ENCODE assay signal across 19 cellular contexts in genomic region chr11:122342089-122342749, GRCh38.
A peak's percentile ranks its signal among the peaks of the same experiment; 100 is the strongest.
DNase-seq lines count a peak whose midpoint lies in the region; TF ChIP-seq lines count a peak whose summit lies in the region.
"Had no signal": no experiment of that assay in that cellular context is flagged by ENCODE, and none has a peak within 500 bp of the region (broad histone marks: within the 10 kb centered on the region; RNA-seq: fewer than 3 reads in every experiment).

No MANE protein-coding gene starts in this region.

- DNase-seq in CD1c-positive myeloid dendritic cell (ENCODE audit: extremely low spot score) (peak; percentile 10), M059J (ENCODE audit: low read depth) (peak; percentile 60), RWPE1 (ENCODE audit: low spot score) (peak; percentile 43), fibroblast of mammary gland (ENCODE audit: low read depth) (peak; percentile 46), mesothelial cell of epicardium (ENCODE audit: low spot score in 2 of 2, unreplicated experiment in 2 of 2) (no peak), AG08395 (ENCODE audit: low spot score) (no peak), HuH-7.5 (ENCODE audit: low spot score) (no peak)
- DNase-seq in stimulated activated CD4-positive, alpha-beta T cell treated with anti-CD3 and anti-CD28 coated beads, Interleukin-2, amount 100 ng/mL, for 48 hours = no peak
- DNase-seq: activated CD4-positive, CD25-positive, alpha-beta regulatory T cell treated with anti-CD3 and anti-CD28 coated beads, Interleukin-2, amount 50 U/mL, for 72 hours; activated gamma-delta T cell treated with Interleukin-2 at 50 U/mL for 16 hours; CD4-positive, alpha-beta memory T cell; H7; hypothalamus; left cardiac atrium; NCI-H1417 treated with DMSO at 0.1 percent for 48 hours; NCI-H345; pancreas; stimulated activated naive CD4-positive, alpha-beta T cell had no signal

- CTCF ChIA-PET in RWPE1 (lab: Yijun Ruan, JAX) = interaction anchor here (0.7 kb wide), 1 partner anchor 163 kb away, joined by 3 read pairs; no protein-coding TSS in a partner anchor

- no peak overlapping the region for H3K4me3 ChIP-seq in fibroblast of mammary gland (ENCODE audit: control insufficient read depth, low read depth, low read length)
- H3K4me3 ChIP-seq: pancreas had no signal

- peaks cover 77% of the 10 kb centered on the region for H3K4me1 Mint-ChIP-seq in mesothelial cell of epicardium
- H3K4me1 Mint-ChIP-seq: CD4-positive, alpha-beta memory T cell; IgD-negative memory B cell had no signal

- no peaks in the 10 kb centered on the region for H3K36me3 Mint-ChIP-seq in mesothelial cell of epicardium
- H3K36me3 Mint-ChIP-seq: CD4-positive, alpha-beta memory T cell; IgD-negative memory B cell had no signal

- H3K27ac ChIP-seq in RWPE1 = no peak overlapping the region
- H3K27ac ChIP-seq: pancreas had no signal

- H3K27ac Mint-ChIP-seq in mesothelial cell of epicardium = no peak overlapping the region
- H3K27ac Mint-ChIP-seq: CD4-positive, alpha-beta memory T cell; IgD-negative memory B cell had no signal

- POLR2A ChIA-PET in RWPE1 (lab: Yijun Ruan, JAX; ENCODE audit: low non-redundant PET) = no interaction called here

- H3K4me3 Mint-ChIP-seq in mesothelial cell of epicardium = no peak overlapping the region
- H3K4me3 Mint-ChIP-seq: CD4-positive, alpha-beta memory T cell; IgD-negative memory B cell had no signal

- TF ChIP-seq CTCF in RWPE1 (conservative IDR thresholded peaks at IDR 0.05; ENCODE audit: low read depth) (no peak), fibroblast of mammary gland (conservative IDR thresholded peaks at IDR 0.05; ENCODE audit: control insufficient read depth, insufficient read depth, low read depth, low read length) (no peak), mesothelial cell of epicardium (IDR thresholded peaks at IDR 0.05; ENCODE audit: unreplicated experiment) (no peak)

- H3K9me3 Mint-ChIP-seq in mesothelial cell of epicardium = no peaks in the 10 kb centered on the region

- no peaks in the 10 kb centered on the region for H3K27me3 Mint-ChIP-seq in mesothelial cell of epicardium (ENCODE audit: low read depth)
- H3K27me3 Mint-ChIP-seq: IgD-negative memory B cell had no signal

Comparison
In these comparisons a context has a peak if more than half of its experiments do, and no peak if none do; other contexts are left out.
1. DNase-seq: peak in CD1c-positive myeloid dendritic cell (single experiment), M059J (single experiment), RWPE1 (single experiment) and fibroblast of mammary gland (single experiment); none in mesothelial cell of epicardium (0 of 2), AG08395 (single experiment), HuH-7.5 (single experiment) and stimulated activated CD4-positive, alpha-beta T cell treated with anti-CD3 and anti-CD28 coated beads, Interleukin-2, amount 100 ng/mL, for 48 hours (0 of 2).